Comparison of ENCODE assay signal across 1 cellular context in the genomic region with DNA sequence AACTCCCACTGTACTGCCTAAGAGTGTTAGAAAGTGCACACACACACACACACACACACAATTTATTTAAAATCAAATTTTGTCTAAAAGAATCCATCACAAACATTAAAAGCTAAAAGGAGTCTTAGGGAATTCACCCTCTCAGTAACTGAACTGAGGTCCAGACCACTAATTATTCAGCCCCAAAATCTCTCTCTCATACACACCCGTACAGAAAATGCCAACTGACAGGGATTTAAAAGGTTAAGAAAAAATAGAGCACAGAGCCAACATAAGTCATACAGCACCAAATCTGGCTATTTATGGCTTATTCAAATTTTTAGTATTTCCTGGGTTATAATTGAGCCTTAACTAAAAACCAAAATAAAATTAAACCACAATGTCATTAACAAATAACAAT.
TF ChIP-seq lines count a peak whose summit lies in the region.

No MANE protein-coding gene starts in this region.

TF ChIP-seq in endothelial cell of umbilical vein, 7 proteins besides CTCF, POLR2A, EP300 and RAD21:
- TF ChIP-seq, protein P1, sequence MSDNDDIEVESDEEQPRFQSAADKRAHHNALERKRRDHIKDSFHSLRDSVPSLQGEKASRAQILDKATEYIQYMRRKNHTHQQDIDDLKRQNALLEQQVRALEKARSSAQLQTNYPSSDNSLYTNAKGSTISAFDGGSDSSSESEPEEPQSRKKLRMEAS (IDR thresholded peaks at IDR 0.05; ENCODE audit: insufficient read depth, insufficient read length), result no peak
- no peak for TF ChIP-seq MYC (IDR thresholded peaks at IDR 0.05; ENCODE audit: low read depth, low read length)
- TF ChIP-seq GATA2 (IDR thresholded peaks at IDR 0.05; ENCODE audit: insufficient read depth, insufficient read length, low read depth, low read length), result no peak
- TF ChIP-seq FOS (IDR thresholded peaks at IDR 0.05; ENCODE audit: borderline replicate concordance, insufficient read depth, low read length), result no peak
- no peak for TF ChIP-seq POLR2AphosphoS5 (IDR thresholded peaks at IDR 0.05; ENCODE audit: insufficient read depth, low read depth, low read length)
- no peak for TF ChIP-seq JUN (IDR thresholded peaks at IDR 0.05; ENCODE audit: borderline replicate concordance, insufficient read depth, insufficient read length, low read depth)
- TF ChIP-seq EZH2 (IDR thresholded peaks at IDR 0.05; ENCODE audit: borderline replicate concordance, low read depth, low read length, severe bottlenecking), result no peak
